Comparison of ENCODE assay signal across 8 cellular contexts in the genomic region with DNA sequence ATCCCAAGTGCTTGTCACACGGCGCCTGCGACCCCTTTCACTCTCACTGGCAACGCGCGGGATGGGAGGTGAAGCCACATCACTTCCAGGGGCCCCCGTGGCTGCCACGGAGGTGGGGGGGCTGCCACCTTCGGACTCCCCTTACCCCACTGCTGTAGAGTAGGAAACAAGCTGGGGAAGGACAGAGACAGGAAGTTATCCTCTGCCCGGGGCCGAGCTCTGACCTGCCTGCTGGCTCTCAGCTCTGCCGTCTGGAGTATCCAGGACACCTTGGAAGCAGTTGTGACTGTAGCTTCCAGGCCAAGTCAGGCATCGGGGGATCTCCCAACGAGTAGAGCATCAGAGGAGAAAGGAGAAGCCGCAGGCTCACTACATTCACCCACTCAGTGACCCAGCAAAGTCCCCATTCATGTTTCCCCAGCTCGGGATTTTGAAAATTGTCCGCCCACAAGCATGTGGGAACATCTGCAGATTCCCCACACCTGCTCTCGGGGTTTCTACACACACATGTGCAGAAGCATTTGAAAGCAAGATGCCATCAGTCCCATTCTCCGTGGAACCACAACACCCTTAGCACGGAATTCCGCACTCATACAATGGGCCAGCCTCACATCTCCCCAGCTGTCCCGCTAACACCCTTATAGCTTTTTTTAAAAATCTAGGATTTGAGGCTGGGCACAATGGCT. TPM values are rescaled to one million over a fixed set of nuclear protein-coding genes. Genes with fewer than 3 reads are reported as not detected.
DNase-seq lines count a peak whose midpoint lies in the region; TF ChIP-seq lines count a peak whose summit lies in the region.

No MANE protein-coding gene starts in this region.

- peak overlapping the region; percentile 43 for H3K9ac ChIP-seq in iPS-18a (ENCODE audit: low read length)

- H3K4me3 ChIP-seq in WERI-Rb-1 (ENCODE audit: low read depth, low read length) (peak overlapping the region; percentile 53), iPS-18a (ENCODE audit: low read length) (peak overlapping the region; percentile 53), stomach (peak overlapping the region; percentile 42 to 51 (median 45))

- WGBS in stomach, 5 donors, result 30 to 57% (median 46%) methylated on average over 12 to 22 of the region's 22 CpGs

- H3K4me1 ChIP-seq in iPS-18a (ENCODE audit: control insufficient read depth, low read depth, low read length) (peaks cover 3% of the 10 kb centered on the region), stomach (peaks cover 0 to 14% (median 12%) of the 10 kb centered on the region in 4 donors)

- CTCF ChIA-PET in RWPE1 (lab: Yijun Ruan, JAX), result interaction anchor here (0.6 to 1.1 kb wide), 4 partner anchors 52 to 495 kb away, joined by 3 to 8 read pairs (median 4); no protein-coding TSS in a partner anchor

- POLR2A ChIA-PET in RWPE1 (lab: Yijun Ruan, JAX; ENCODE audit: low non-redundant PET), result no interaction called here

- intact Hi-C loops in stomach (cut with DNase I; ENCODE audit: low total_unique reads), result no loop called here

- TF ChIP-seq CTCF in WERI-Rb-1 (IDR thresholded peaks at IDR 0.05; ENCODE audit: low read depth, low read length) (no peak), stomach (IDR thresholded peaks at IDR 0.05) (no peak), RWPE1 (conservative IDR thresholded peaks at IDR 0.05; ENCODE audit: low read depth) (no peak)

- H3K36me3 ChIP-seq in WERI-Rb-1, result no peaks in the 10 kb centered on the region
- H3K36me3 ChIP-seq in iPS-18a (ENCODE audit: control insufficient read depth, low read depth, low read length), result no peaks in the 10 kb centered on the region
- no peaks in the 10 kb centered on the region for H3K36me3 ChIP-seq in stomach

- peak in 2 of 3 experiments; percentile 59 to 66 for DNase-seq in NCI-H1417 (lab: John Stamatoyannopoulos, UW)
- DNase-seq in NCI-H1417 treated with DMSO at 0.1 percent for 48 hours (lab: John Stamatoyannopoulos, UW), result no peak
- peak; percentile 35 for DNase-seq in WERI-Rb-1
- no peak for DNase-seq in stomach
- DNase-seq in NCI-H1930 (lab: John Stamatoyannopoulos, UW), result no peak
- DNase-seq in RWPE1 (ENCODE audit: low spot score), result no peak
- DNase-seq in NCI-H345 (lab: John Stamatoyannopoulos, UW), result no peak

- no peak for TF ChIP-seq EP300 in stomach (IDR thresholded peaks at IDR 0.05)

- H3K27me3 ChIP-seq in WERI-Rb-1 (ENCODE audit: insufficient read depth, low read depth, severe bottlenecking), result peaks cover 12% of the 10 kb centered on the region
- no peaks in the 10 kb centered on the region for H3K27me3 ChIP-seq in iPS-18a (ENCODE audit: control insufficient read depth, insufficient read depth, low read length)
- peaks cover 4 to 41% (median 8%) of the 10 kb centered on the region in 3 donors for H3K27me3 ChIP-seq in stomach

- TF ChIP-seq POLR2A in stomach (IDR thresholded peaks at IDR 0.05), result no peak

- H3K9me3 ChIP-seq in WERI-Rb-1 (ENCODE audit: severe bottlenecking) (no peaks in the 10 kb centered on the region), iPS-18a (ENCODE audit: control insufficient read depth, low read depth, low read length) (peaks cover 8% of the 10 kb centered on the region), stomach (peaks cover 0 to 7% (median 0%) of the 10 kb centered on the region in 4 donors)

- H3K27ac ChIP-seq in WERI-Rb-1, result peak overlapping the region; percentile 85
- H3K27ac ChIP-seq in iPS-18a (ENCODE audit: low read length), result no peak overlapping the region
- peak overlapping the region in 1 of 5 donors; percentile 51 for H3K27ac ChIP-seq in stomach
- no peak overlapping the region for H3K27ac ChIP-seq in RWPE1

RNA-seq across cellular contexts. Expression of gene PDZD4, which starts 10.8 kb away (rescaled TPM):
- 10 to 100 TPM in 1 of 5 donors, 1 to 10 TPM in 4; 4.6 to 11.1 (median 6.7) TPM for total RNA-seq in stomach
- 1 to 10 TPM; 2.1 to 5.5 (median 3.4) TPM for polyA plus RNA-seq in stomach

RNA-seq across cellular contexts. Expression of gene SSR4, which starts 25.1 kb away (rescaled TPM):
- 100 to 1,000 TPM in 3 of 5 donors, 10 to 100 TPM in 2; 13.9 to 186 (median 150) TPM for total RNA-seq in stomach
- polyA plus RNA-seq in stomach, result 100 to 1,000 TPM; 554 to 717 (median 646) TPM

RNA-seq across cellular contexts. Expression of gene IDH3G, which starts 25.4 kb away (rescaled TPM):
- 100 to 1,000 TPM in 1 of 5 donors, 10 to 100 TPM in 4; 31.0 to 186 (median 54.0) TPM for total RNA-seq in stomach
- polyA plus RNA-seq in stomach, result 10 to 100 TPM; 52.3 to 57.7 (median 54.4) TPM

RNA-seq across cellular contexts. Expression of gene SRPK3, which starts 38.7 kb away (rescaled TPM):
- 1 to 10 TPM in 3 of 5 donors, not detected in 2; 1.1 to 3.6 (median 1.6) TPM for total RNA-seq in stomach
- polyA plus RNA-seq in stomach, result 1 to 10 TPM in 1 of 3 donors, under 1 TPM in 2; 0.35 to 1.7 (median 0.46) TPM

RNA-seq across cellular contexts. Expression of gene PLXNB3, which starts 55.5 kb away (rescaled TPM):
- 10 to 100 TPM in 3 of 5 donors, 1 to 10 TPM in 2; 1.8 to 49.2 (median 18.7) TPM for total RNA-seq in stomach
- polyA plus RNA-seq in stomach, result 10 to 100 TPM in 1 of 3 donors, 1 to 10 TPM in 2; 5.2 to 11.9 (median 6.0) TPM

Comparison
In these comparisons a context has a peak if more than half of its experiments do, and no peak if none do; other contexts are left out.
1. DNase-seq: peak in NCI-H1417 (2 of 3) and WERI-Rb-1 (single experiment); none in NCI-H1417 treated with DMSO at 0.1 percent for 48 hours (single experiment), stomach (single experiment), NCI-H1930 (0 of 2), RWPE1 (single experiment) and NCI-H345 (single experiment).
2. Peak in every context shown above with its lines, with median percentiles within 50 percentile points of each other: H3K4me3 ChIP-seq.